Comparison of ENCODE assay signal across 33 cellular contexts in genomic region chr7:155529346-155529745, GRCh38. TPM values are rescaled to one million over a fixed set of nuclear protein-coding genes. Genes with fewer than 3 reads are reported as not detected.
"Had no signal": no experiment of that assay in that cellular context is flagged by ENCODE, and none has a peak within 500 bp of the region (broad histone marks: within the 10 kb centered on the region; RNA-seq: fewer than 3 reads in every experiment).

No MANE protein-coding gene starts in this region.

- DNase-seq: activated CD4-positive, alpha-beta T cell treated with anti-CD3 and anti-CD28 coated beads, Interleukin-2, amount 10 ng/mL, durations not matched to agents 24 days and 14 days; activated CD4-positive, alpha-beta T cell treated with anti-CD3 and anti-CD28 coated beads, Interleukin-2, amount 50 U/mL, for 4 hours; activated CD8-positive, alpha-beta T cell treated with anti-CD3 and anti-CD28 coated beads for 36 hours; activated gamma-delta T cell treated with Interleukin-2 at 50 U/mL for 16 hours; activated naive CD4-positive, alpha-beta T cell treated with anti-CD3 and anti-CD28 coated beads for 36 hours; activated T-cell treated with anti-CD3 and anti-CD28 coated beads, Interleukin-2, amount 50 U/mL, for 1 hour; activated T-cell treated with anti-CD3 and anti-CD28 coated beads, Interleukin-2, amount 50 U/mL, for 72 hours; adrenal gland; central memory CD4-positive, alpha-beta T cell; Kasumi-1; KG1; MG63; NCI-H1048; NCI-H1105 treated with DMSO at 0.1 percent for 48 hours; NCI-H1436; NCI-H1694; NCI-H1930; NCI-H2081 treated with DMSO at 0.1 percent for 48 hours; NCI-H345; NCI-H526; NCI-H748 treated with DMSO at 0.1 percent for 48 hours; NK-92 treated with Interleukin-12 subunit alpha and Interleukin-12 subunit beta, amount 100 ng/mL, for 24 hours; PC-3; RPMI8226; SHP77 treated with DMSO at 0.1 percent for 48 hours; SK-N-SH had no signal

- ATAC-seq: activated CD8-positive, alpha-beta T cell treated with anti-CD3 and anti-CD28 coated beads for 36 hours; activated naive CD4-positive, alpha-beta T cell treated with anti-CD3 and anti-CD28 coated beads, Interleukin-2, amount 50 U/mL, for 72 hours; activated T-cell treated with anti-CD3 and anti-CD28 coated beads, Interleukin-2, amount 50 U/mL, for 72 hours; activated T-helper 17 cell treated with anti-CD3 and anti-CD28 coated beads, Interleukin-2, amount 50 U/mL, for 72 hours; PC-3 had no signal

RNA-seq across cellular contexts. Expression of gene CNPY1, which starts 17.0 kb away (rescaled TPM):
- total RNA-seq: activated CD4-positive, alpha-beta T cell treated with anti-CD3 and anti-CD28 coated beads, Interleukin-2, amount 10 ng/mL, durations not matched to agents 24 days and 14 days; activated CD8-positive, alpha-beta memory T cell treated with anti-CD3 and anti-CD28 coated beads for 36 hours; activated CD8-positive, alpha-beta T cell treated with anti-CD3 and anti-CD28 coated beads for 36 hours; activated naive CD4-positive, alpha-beta T cell treated with anti-CD3 and anti-CD28 coated beads for 36 hours; activated naive CD4-positive, alpha-beta T cell treated with anti-CD3 and anti-CD28 coated beads, Interleukin-2, amount 50 U/mL, for 72 hours; activated T-cell treated with anti-CD3 and anti-CD28 coated beads, Interleukin-2, amount 50 U/mL, for 72 hours; activated T-helper 17 cell treated with anti-CD3 and anti-CD28 coated beads, Interleukin-2, amount 50 U/mL, for 72 hours; adrenal gland; astrocyte; bronchial epithelial cell; NCI-H460; PC-3; SJSA1 had no signal
